ENCODE assay signal across 19 cellular contexts in the genomic region with DNA sequence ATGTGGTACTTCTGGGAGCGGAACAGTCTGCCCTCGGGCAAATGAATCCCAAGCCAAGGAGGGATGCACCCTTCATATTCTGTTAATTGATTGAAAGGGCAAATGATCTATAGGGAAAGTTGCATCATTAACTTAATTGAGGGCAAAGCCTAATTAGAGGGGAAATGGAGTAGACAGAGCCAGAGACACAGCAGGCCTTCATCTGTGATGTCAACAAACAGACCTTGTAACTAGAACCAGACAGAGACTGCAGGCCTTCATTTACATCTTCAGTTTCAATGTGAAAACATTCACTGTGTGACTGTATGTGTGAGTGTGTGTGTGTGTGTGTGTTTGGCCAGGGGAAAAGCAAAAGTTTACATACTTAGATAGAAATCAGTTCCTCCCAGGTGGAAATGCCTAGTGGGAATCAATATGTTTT.
A peak's percentile ranks its signal among the peaks of the same experiment; 100 is the strongest.
DNase-seq lines count a peak whose midpoint lies in the region; TF ChIP-seq lines count a peak whose summit lies in the region.
"Had no signal": no experiment of that assay in that cellular context is flagged by ENCODE, and none has a peak within 500 bp of the region (broad histone marks: within the 10 kb centered on the region; RNA-seq: fewer than 3 reads in every experiment).

No MANE protein-coding gene starts in this region.

- no peak for TF ChIP-seq CTCF in GM12865 (IDR thresholded peaks at IDR 0.05; ENCODE audit: insufficient read depth, low read depth, low read length, missing control alignments)
- TF ChIP-seq CTCF in nephron progenitor cell (IDR thresholded peaks at IDR 0.05), result no peak
- TF ChIP-seq CTCF in PC-9 (conservative IDR thresholded peaks at IDR 0.05), result no peak

- no peaks in the 10 kb centered on the region for H3K36me3 Mint-ChIP-seq in nephron progenitor cell (ENCODE audit: low read depth)

- peaks cover 4% of the 10 kb centered on the region for H3K9me3 Mint-ChIP-seq in nephron progenitor cell
- H3K9me3 Mint-ChIP-seq: activated T-helper 17 cell treated with anti-CD3 and anti-CD28 coated beads, Interleukin-2, amount 50 U/mL, for 72 hours had no signal

- CTCF ChIA-PET in PC-9 (lab: Charles Lee), result no interaction called here

- no peak overlapping the region for H3K27ac ChIP-seq in PC-9
- H3K27ac ChIP-seq: gastrocnemius medialis, tibial artery had no signal

- no peaks in the 10 kb centered on the region for H3K9me3 ChIP-seq in PC-9 (ENCODE audit: insufficient read depth, low read depth)
- H3K9me3 ChIP-seq: gastrocnemius medialis, tibial artery had no signal

- H3K4me1 Mint-ChIP-seq in nephron progenitor cell, result peaks cover 27% of the 10 kb centered on the region
- H3K4me1 Mint-ChIP-seq: activated T-helper 17 cell treated with anti-CD3 and anti-CD28 coated beads, Interleukin-2, amount 50 U/mL, for 72 hours had no signal

- intact Hi-C loops in PC-9 (cut with micrococcal nuclease; ENCODE audit: unreplicated experiment), result loop anchor here (10.0 kb wide), 1 partner anchor 180 kb away; no protein-coding TSS in a partner anchor

- H3K4me3 ChIP-seq in GM12865 (ENCODE audit: low read depth, low read length) (no peak overlapping the region), PC-9 (no peak overlapping the region)
- H3K4me3 ChIP-seq: gastrocnemius medialis, tibial artery had no signal

- no peaks in the 10 kb centered on the region for H3K4me1 ChIP-seq in PC-9 (replicated peaks; ENCODE audit: insufficient read depth)
- H3K4me1 ChIP-seq: gastrocnemius medialis, tibial artery had no signal

- no peaks in the 10 kb centered on the region for H4K20me1 ChIP-seq in PC-9 (ENCODE audit: insufficient read depth)

- no peaks in the 10 kb centered on the region for H3K27me3 ChIP-seq in PC-9 (ENCODE audit: insufficient read depth, low read depth)
- H3K27me3 ChIP-seq: gastrocnemius medialis, tibial artery had no signal

- no peak overlapping the region for H2AFZ ChIP-seq in PC-9

- H3K27me3 Mint-ChIP-seq in nephron progenitor cell (ENCODE audit: low read depth, poor library complexity), result no peaks in the 10 kb centered on the region
- H3K27me3 Mint-ChIP-seq: activated T-helper 17 cell treated with anti-CD3 and anti-CD28 coated beads, Interleukin-2, amount 50 U/mL, for 72 hours had no signal

- no peak overlapping the region for H3K4me2 ChIP-seq in PC-9

- BruUV-seq in PC-9 (replicated peaks; lab: Mats Ljungman, UMichigan), result no TSS peak

- POLR2A ChIA-PET in PC-9 (lab: Charles Lee; ENCODE audit: unreplicated experiment), result no interaction called here

- H3F3A ChIP-seq in PC-9 (ENCODE audit: insufficient read depth, low read depth), result no peaks in the 10 kb centered on the region

- H3K36me3 ChIP-seq in PC-9 (ENCODE audit: low read depth), result no peaks in the 10 kb centered on the region
- H3K36me3 ChIP-seq: gastrocnemius medialis, tibial artery had no signal

- peak overlapping the region; percentile 68 for H3K27ac Mint-ChIP-seq in nephron progenitor cell
- H3K27ac Mint-ChIP-seq: activated T-helper 17 cell treated with anti-CD3 and anti-CD28 coated beads, Interleukin-2, amount 50 U/mL, for 72 hours had no signal

- no peak overlapping the region for H3K4me3 Mint-ChIP-seq in nephron progenitor cell
- H3K4me3 Mint-ChIP-seq: activated T-helper 17 cell treated with anti-CD3 and anti-CD28 coated beads, Interleukin-2, amount 50 U/mL, for 72 hours had no signal

- H3K9me2 ChIP-seq in PC-9 (ENCODE audit: insufficient read depth), result no peaks in the 10 kb centered on the region

- no peaks in the 10 kb centered on the region for H3K79me2 ChIP-seq in PC-9 (ENCODE audit: low read depth)

- DNase-seq in GM12865 (ENCODE audit: low read depth), result peak; percentile 39
- peak; percentile 91 for DNase-seq in NCI-H748 treated with DMSO at 0.1 percent for 48 hours (lab: John Stamatoyannopoulos, UW)
- DNase-seq in fibroblast of gingiva (ENCODE audit: low read depth), result peak; percentile 84
- no peak for DNase-seq in nephron progenitor cell
- DNase-seq in activated CD4-positive, alpha-beta T cell treated with anti-CD3 and anti-CD28 coated beads for 48 hours, result no peak
- DNase-seq in PC-9, result no peak
- DNase-seq in D341Med (ENCODE audit: low spot score), result no peak
- no peak for DNase-seq in NCI-H1694 treated with DMSO at 0.1 percent for 48 hours (lab: John Stamatoyannopoulos, UW)
- DNase-seq: activated CD4-positive, alpha-beta T cell treated with anti-CD3 and anti-CD28 coated beads, Interleukin-2, amount 50 U/mL, for 4 hours; aorta; EL; gastrocnemius medialis; KG1; kidney; NCI-H187; NCI-H774; SHP77; tibial artery had no signal

Comparison
In these comparisons a context has a peak if more than half of its experiments do, and no peak if none do; other contexts are left out.
1. DNase-seq: peak in GM12865 (single experiment), NCI-H748 treated with DMSO at 0.1 percent for 48 hours (single experiment) and fibroblast of gingiva (single experiment); none in nephron progenitor cell (single experiment), activated CD4-positive, alpha-beta T cell treated with anti-CD3 and anti-CD28 coated beads for 48 hours (single experiment), PC-9 (0 of 2), D341Med (single experiment) and NCI-H1694 treated with DMSO at 0.1 percent for 48 hours (single experiment).